In the genomic region with DNA sequence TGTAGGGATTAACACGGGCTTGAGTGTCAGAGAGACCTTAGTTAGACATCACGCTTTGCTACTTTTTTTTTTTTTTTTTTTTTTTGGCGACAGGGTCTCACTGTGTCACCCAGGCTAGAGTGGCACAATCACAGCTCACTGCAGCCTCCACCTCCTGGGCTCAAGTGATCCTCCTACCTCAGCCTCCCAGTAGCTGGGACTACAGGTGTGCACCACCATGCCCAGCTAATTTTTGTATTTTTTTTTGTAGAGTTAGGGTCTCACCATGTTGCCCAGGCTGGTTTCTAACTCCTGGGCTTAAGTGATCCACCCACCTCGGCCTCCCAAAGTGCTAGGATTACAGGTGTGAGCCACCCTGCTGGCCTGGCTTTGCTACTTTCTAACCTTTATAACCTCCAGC, we compare ENCODE assay signal across 8 cellular contexts. TPM values are rescaled to one million over a fixed set of nuclear protein-coding genes. Genes with fewer than 3 reads are reported as not detected.
DNase-seq lines count a peak whose midpoint lies in the region; ATAC-seq and TF ChIP-seq lines count a peak whose summit lies in the region.
"Not testable (repeated sequence)": the region's sequence is repeated elsewhere in the genome, so short reads cannot be mapped to it uniquely, and the experiment has no call there.
"Had no signal": no experiment of that assay in that cellular context is flagged by ENCODE, and none has a peak within 500 bp of the region (broad histone marks: within the 10 kb centered on the region; RNA-seq: fewer than 3 reads in every experiment).

No MANE protein-coding gene starts in this region.

- peaks cover 20% of the 10 kb centered on the region for H3K4me1 Mint-ChIP-seq in activated T-helper 17 cell treated with anti-CD3 and anti-CD28 coated beads, Interleukin-2, amount 50 U/mL, for 72 hours
- H3K4me1 Mint-ChIP-seq in naive thymus-derived CD8-positive, alpha-beta T cell = peaks cover 23 to 57% (median 53%) of the 10 kb centered on the region in 4 donors
- H3K4me1 Mint-ChIP-seq in type B pancreatic cell (ENCODE audit: unreplicated experiment) = peaks cover 42% of the 10 kb centered on the region

- peak overlapping the region; percentile 98 for H3K4me2 ChIP-seq in PC-9

- not testable (repeated sequence) for H3K9me3 Mint-ChIP-seq in activated T-helper 17 cell treated with anti-CD3 and anti-CD28 coated beads, Interleukin-2, amount 50 U/mL, for 72 hours; naive thymus-derived CD8-positive, alpha-beta T cell; type B pancreatic cell

- peaks cover 19% of the 10 kb centered on the region for H3K4me1 ChIP-seq in PC-9 (replicated peaks; ENCODE audit: insufficient read depth)

- TF ChIP-seq CTCF in GM06990 (IDR thresholded peaks at IDR 0.05; ENCODE audit: insufficient read depth, low read length, poor library complexity, severe bottlenecking); PC-9 (conservative IDR thresholded peaks at IDR 0.05); epithelial cell of esophagus (IDR thresholded peaks at IDR 0.05; ENCODE audit: insufficient read depth, low read depth, low read length, missing control alignments); type B pancreatic cell (conservative IDR thresholded peaks at IDR 0.05): not testable (repeated sequence)

- peak overlapping the region; percentile 91 for H3K27ac Mint-ChIP-seq in activated T-helper 17 cell treated with anti-CD3 and anti-CD28 coated beads, Interleukin-2, amount 50 U/mL, for 72 hours
- peak overlapping the region in 7 of 10 donors; percentile 1 to 86 (median 57) for H3K27ac Mint-ChIP-seq in naive thymus-derived CD8-positive, alpha-beta T cell
- H3K27ac Mint-ChIP-seq in type B pancreatic cell = not testable (repeated sequence)

- DNase-seq in GM06990 (ENCODE audit: extremely low read depth, insufficient read length); PC-9; epithelial cell of esophagus (ENCODE audit: low read depth); naive thymus-derived CD8-positive, alpha-beta T cell; type B pancreatic cell (ENCODE audit: extremely low spot score, unreplicated experiment): not testable (repeated sequence)

- peaks cover 22% of the 10 kb centered on the region for H3K36me3 Mint-ChIP-seq in activated T-helper 17 cell treated with anti-CD3 and anti-CD28 coated beads, Interleukin-2, amount 50 U/mL, for 72 hours (ENCODE audit: low read depth)
- peaks cover 0 to 13% (median 0%) of the 10 kb centered on the region in 3 donors for H3K36me3 Mint-ChIP-seq in naive thymus-derived CD8-positive, alpha-beta T cell
- not testable (repeated sequence) for H3K36me3 Mint-ChIP-seq in type B pancreatic cell

- peak overlapping the region; percentile 97 for H3K4me3 Mint-ChIP-seq in activated T-helper 17 cell treated with anti-CD3 and anti-CD28 coated beads, Interleukin-2, amount 50 U/mL, for 72 hours
- peak overlapping the region; percentile 64 to 92 (median 84) for H3K4me3 Mint-ChIP-seq in naive thymus-derived CD8-positive, alpha-beta T cell
- peak overlapping the region; percentile 62 for H3K4me3 Mint-ChIP-seq in type B pancreatic cell

- not testable (repeated sequence) for ATAC-seq in activated T-helper 17 cell treated with anti-CD3 and anti-CD28 coated beads, Interleukin-2, amount 50 U/mL, for 72 hours (replicated peaks); naive thymus-derived CD8-positive, alpha-beta T cell

- H4K20me1 ChIP-seq in PC-9 (ENCODE audit: insufficient read depth) = not testable (repeated sequence)

- not testable (repeated sequence) for H3K27me3 Mint-ChIP-seq in activated T-helper 17 cell treated with anti-CD3 and anti-CD28 coated beads, Interleukin-2, amount 50 U/mL, for 72 hours; naive thymus-derived CD8-positive, alpha-beta T cell; type B pancreatic cell

- H3K9me3 ChIP-seq in PC-9 (ENCODE audit: insufficient read depth, low read depth) = not testable (repeated sequence)

- H3K79me2 ChIP-seq in PC-9 (ENCODE audit: low read depth) = peaks cover 26% of the 10 kb centered on the region

- TSS peak; percentile 26 for BruUV-seq in PC-9 (replicated peaks; lab: Mats Ljungman, UMichigan)

- H3K9me2 ChIP-seq in PC-9 (ENCODE audit: insufficient read depth) = not testable (repeated sequence)

- H3K36me3 ChIP-seq in GM06990 (ENCODE audit: control insufficient read depth, insufficient read depth, low read length); PC-9 (ENCODE audit: low read depth): not testable (repeated sequence)

- not testable (repeated sequence) for H3K27me3 ChIP-seq in GM06990 (replicated peaks; ENCODE audit: control insufficient read depth, insufficient read depth, low read length); PC-9 (ENCODE audit: insufficient read depth, low read depth)

- CTCF ChIA-PET in PC-9 (lab: Charles Lee) = interaction anchor here (0.9 kb wide), 1 partner anchor 33 kb away, joined by 3 read pairs; a partner anchor contains a TSS

- intact Hi-C loops in PC-9 (cut with micrococcal nuclease; ENCODE audit: unreplicated experiment) = not testable (repeated sequence)

- peak overlapping the region; percentile 68 for H3K27ac ChIP-seq in PC-9

- POLR2A ChIA-PET in PC-9 (lab: Charles Lee; ENCODE audit: unreplicated experiment) = interaction anchor here (0.7 kb wide), 1 partner anchor 717 kb away, joined by 8 read pairs; no protein-coding TSS in a partner anchor
- POLR2A ChIA-PET in naive thymus-derived CD8-positive, alpha-beta T cell (lab: Charles Lee) = interaction anchor here (0.7 to 3.3 kb wide), 7 partner anchors 11 to 229 kb away, joined by 4 to 82 read pairs (median 27); a partner anchor contains a TSS

- not testable (repeated sequence) for H2AFZ ChIP-seq in PC-9

- peak overlapping the region; percentile 83; the same call in 1 of the 2 replicates for H3K4me3 ChIP-seq in GM06990 (replicated peaks; ENCODE audit: low read depth, low read length)
- peak overlapping the region; percentile 98 for H3K4me3 ChIP-seq in PC-9
- peak overlapping the region; percentile 67 for H3K4me3 ChIP-seq in epithelial cell of esophagus (ENCODE audit: low read length)

- peaks cover 54% of the 10 kb centered on the region for H3F3A ChIP-seq in PC-9 (ENCODE audit: insufficient read depth, low read depth)

RNA-seq across cellular contexts. Expression of a gene that starts 1.4 kb away (rescaled TPM):
- total RNA-seq in PC-9 (2021) (20.1 and 25.9 TPM in 2 replicates), type B pancreatic cell (ENCODE audit: low replicate concordance) (14.5 and 21.1 TPM in 2 replicates)
- 10 to 100 TPM; 10.2 to 10.5 TPM for total RNA-seq in activated T-helper 17 cell treated with anti-CD3 and anti-CD28 coated beads, Interleukin-2, amount 50 U/mL, for 72 hours
- 10 to 100 TPM; 12.7 to 14.3 TPM for total RNA-seq in naive thymus-derived CD8-positive, alpha-beta T cell
- 10 to 100 TPM in 1 of 3 donors, 1 to 10 TPM in 2; 6.1 to 11.7 (median 7.5) TPM for polyA plus RNA-seq in naive thymus-derived CD8-positive, alpha-beta T cell

RNA-seq across cellular contexts. Expression of a gene that starts 10.8 kb away (rescaled TPM):
- total RNA-seq in PC-9 (2021) (19.0 and 21.9 TPM in 2 replicates), type B pancreatic cell (ENCODE audit: low replicate concordance) (4.7 and 15.5 TPM in 2 replicates)
- total RNA-seq in activated T-helper 17 cell treated with anti-CD3 and anti-CD28 coated beads, Interleukin-2, amount 50 U/mL, for 72 hours = 1 to 10 TPM; 5.1 to 5.2 TPM
- 1 to 10 TPM; 5.5 to 7.6 TPM for total RNA-seq in naive thymus-derived CD8-positive, alpha-beta T cell
- polyA plus RNA-seq in naive thymus-derived CD8-positive, alpha-beta T cell = 1 to 10 TPM; 2.1 to 6.7 (median 3.8) TPM

RNA-seq across cellular contexts. Expression of a gene that starts 14.3 kb away (rescaled TPM):
- total RNA-seq in PC-9 (2021) (6.7 and 7.6 TPM in 2 replicates), type B pancreatic cell (ENCODE audit: low replicate concordance) (1.4 and 2.3 TPM in 2 replicates)
- total RNA-seq in activated T-helper 17 cell treated with anti-CD3 and anti-CD28 coated beads, Interleukin-2, amount 50 U/mL, for 72 hours = 100 to 1,000 TPM; 198 to 216 TPM
- total RNA-seq in naive thymus-derived CD8-positive, alpha-beta T cell = 100 to 1,000 TPM; 216 to 222 TPM
- polyA plus RNA-seq in naive thymus-derived CD8-positive, alpha-beta T cell = 100 to 1,000 TPM; 178 to 249 (median 242) TPM

RNA-seq across cellular contexts. Expression of a gene that starts 22.0 kb away (rescaled TPM):
- total RNA-seq in PC-9 (2021) (1.4 and 2.6 TPM in 2 replicates), type B pancreatic cell (ENCODE audit: low replicate concordance) (10.4 and 21.7 TPM in 2 replicates)
- total RNA-seq in activated T-helper 17 cell treated with anti-CD3 and anti-CD28 coated beads, Interleukin-2, amount 50 U/mL, for 72 hours = 1 to 10 TPM in 1 of 2 donors, not detected in 1; 1.6 TPM
- total RNA-seq in naive thymus-derived CD8-positive, alpha-beta T cell = 1 to 10 TPM in 1 of 2 experiments, not detected in 1; 1.9 TPM
- 1 to 10 TPM in 2 of 3 donors, not detected in 1; 1.1 to 4.2 TPM for polyA plus RNA-seq in naive thymus-derived CD8-positive, alpha-beta T cell
- total RNA-seq: kidney epithelial cell, sciatic nerve had no signal

RNA-seq across cellular contexts. Expression of a gene that starts 26.3 kb away (rescaled TPM):
- 85.0 and 90.8 TPM in 2 replicates for total RNA-seq in PC-9 (2021)
- total RNA-seq in activated T-helper 17 cell treated with anti-CD3 and anti-CD28 coated beads, Interleukin-2, amount 50 U/mL, for 72 hours = 10 to 100 TPM; 49.7 to 64.2 TPM
- 10 to 100 TPM; 32.9 to 36.9 TPM for total RNA-seq in naive thymus-derived CD8-positive, alpha-beta T cell
- polyA plus RNA-seq in naive thymus-derived CD8-positive, alpha-beta T cell = 10 to 100 TPM in 1 of 3 donors, 1 to 10 TPM in 2; 6.6 to 10.5 (median 7.3) TPM
- total RNA-seq in type B pancreatic cell (ENCODE audit: low replicate concordance) = 46.8 and 50.0 TPM in 2 replicates

Comparison
In these comparisons a context has a peak if more than half of its experiments do, and no peak if none do; other contexts are left out.
1. RNA of a gene that starts 14.3 kb away (total RNA-seq): 216 to 222 TPM in naive thymus-derived CD8-positive, alpha-beta T cell and 198 to 216 TPM in activated T-helper 17 cell treated with anti-CD3 and anti-CD28 coated beads, Interleukin-2, amount 50 U/mL, for 72 hours; 6.7 to 7.6 TPM in PC-9 and 1.4 to 2.3 TPM in type B pancreatic cell; every median in the first group is over 10 times any median in the second.
2. Peak in every context shown above with its lines, with median percentiles within 50 percentile points of each other: H3K4me3 ChIP-seq and H3K4me3 Mint-ChIP-seq.